21 cellular contexts compared by ENCODE assay signal in genomic region chr9:96900010-96900409, GRCh38. TPM values are rescaled to one million over a fixed set of nuclear protein-coding genes. Genes with fewer than 3 reads are reported as not detected.
"Had no signal": no experiment of that assay in that cellular context is flagged by ENCODE, and none has a peak within 500 bp of the region (broad histone marks: within the 10 kb centered on the region; RNA-seq: fewer than 3 reads in every experiment).

No MANE protein-coding gene starts in this region.

RNA-seq across cellular contexts. Expression of gene NUTM2G, which starts 28.6 kb away (rescaled TPM):
- total RNA-seq: myocyte; naive thymus-derived CD8-positive, alpha-beta T cell; omental fat pad; osteocyte; pancreas; posterior vena cava; prostate gland; pulmonary artery endothelial cell; right atrium auricular region; sigmoid colon; skeletal muscle tissue; stomach; subcutaneous adipose tissue; temporal lobe; thoracic aorta; thyroid gland; tibial nerve; upper lobe of left lung; urinary bladder; uterus had no signal
- polyA plus RNA-seq: pancreas, small intestine, stomach, urinary bladder had no signal
